In the genomic region with DNA sequence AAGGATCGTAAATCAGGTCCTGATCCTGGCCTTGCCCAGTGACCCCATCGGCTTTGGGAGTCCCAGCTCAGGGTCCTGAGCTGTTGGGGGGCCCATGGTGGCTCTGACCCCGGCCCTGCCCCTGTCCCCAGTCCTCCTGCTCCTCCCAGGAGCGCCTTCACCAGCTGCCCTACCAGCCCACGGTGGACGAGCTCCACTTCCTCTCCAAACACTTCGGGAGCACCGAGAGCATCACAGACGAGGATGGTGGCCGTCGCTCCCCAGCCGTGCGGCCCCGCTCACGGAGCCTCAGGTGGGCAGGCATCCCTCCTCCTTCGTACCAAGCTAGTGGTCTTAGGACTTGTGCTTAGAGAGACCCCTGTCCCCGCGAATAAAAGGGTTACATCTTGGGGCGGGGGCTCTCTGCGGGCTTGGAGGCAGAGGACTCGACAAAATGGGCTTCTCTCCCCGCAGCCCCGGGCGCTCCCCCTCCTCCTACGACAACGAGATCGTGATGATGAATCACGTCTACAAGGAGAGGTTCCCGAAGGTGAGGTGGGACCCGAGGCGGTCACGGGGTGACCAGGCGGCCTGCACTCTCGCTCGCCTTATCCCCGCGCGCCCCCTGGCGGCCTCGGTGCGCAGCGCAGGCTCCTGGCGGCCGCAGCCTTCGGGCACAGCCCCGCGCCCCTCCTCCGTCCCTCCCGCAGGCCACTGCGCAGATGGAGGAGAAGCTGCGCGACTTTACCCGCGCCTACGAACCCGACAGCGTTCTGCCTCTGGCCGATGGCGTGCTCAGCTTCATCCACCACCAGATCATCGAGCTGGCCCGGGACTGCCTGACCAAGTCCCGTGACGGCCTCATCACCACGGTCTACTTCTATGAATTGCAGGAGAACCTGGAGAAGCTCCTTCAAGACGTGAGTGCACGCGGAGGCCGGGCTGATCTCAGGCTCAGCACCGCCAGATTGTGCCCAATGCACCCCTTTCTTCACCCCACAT, we compare ENCODE assay signal across 7 cellular contexts. TPM values are rescaled to one million over a fixed set of nuclear protein-coding genes. Genes with fewer than 3 reads are reported as not detected.
DNase-seq lines count a peak whose midpoint lies in the region; FAIRE-seq and TF ChIP-seq lines count a peak whose summit lies in the region.

No MANE protein-coding gene starts in this region.

- peaks cover 12% of the 10 kb centered on the region for H3K27me3 Mint-ChIP-seq in osteocyte (ENCODE audit: unreplicated experiment)

- H3K4me1 Mint-ChIP-seq in osteocyte (ENCODE audit: unreplicated experiment): peaks cover 3% of the 10 kb centered on the region

- H3K4me3 ChIP-seq in SK-N-MC (peak overlapping the region; percentile 23; the same call in 1 of the 2 replicates), testis (peak overlapping the region in 1 of 2 donors; percentile 18)

- peaks cover 8% of the 10 kb centered on the region for H3K4me1 ChIP-seq in testis

- H3K27me3 ChIP-seq in testis: no peaks in the 10 kb centered on the region

- no peak for FAIRE-seq in frontal cortex (lab: Jason Lieb, UNC)

- H3K9ac ChIP-seq in SK-N-MC (ENCODE audit: insufficient read length): no peak overlapping the region

- WGBS in testis, 2 donors: 10 to 23% methylated on average over 7 to 63 of the region's 69 CpGs

- peaks cover 4% of the 10 kb centered on the region; the same call in 1 of the 2 replicates for H3K36me3 ChIP-seq in SK-N-MC (ENCODE audit: insufficient read depth, low read length)
- no peaks in the 10 kb centered on the region for H3K36me3 ChIP-seq in testis (ENCODE audit: low read depth, missing control alignments)

- H3K9me3 ChIP-seq in SK-N-MC (ENCODE audit: low read depth, low read length) (no peaks in the 10 kb centered on the region), testis (no peaks in the 10 kb centered on the region)

- H3K9me3 Mint-ChIP-seq in osteocyte (ENCODE audit: unreplicated experiment): no peaks in the 10 kb centered on the region

- no peak for TF ChIP-seq POLR2A in testis (IDR thresholded peaks at IDR 0.05)

- H3K36me3 Mint-ChIP-seq in osteocyte (ENCODE audit: unreplicated experiment): no peaks in the 10 kb centered on the region

- intact Hi-C loops in testis (cut with DNase I; ENCODE audit: low total_unique reads): loop anchor here (10.0 kb wide), 1 partner anchor 73 kb away; the partner anchor contains the start of gene HOOK2

- no peak overlapping the region for H3K27ac ChIP-seq in SK-N-MC
- H3K27ac ChIP-seq in testis: no peak overlapping the region

- H3K27ac Mint-ChIP-seq in osteocyte (ENCODE audit: unreplicated experiment): no peak overlapping the region

- peak overlapping the region; percentile 44 for H3K4me3 Mint-ChIP-seq in osteocyte (ENCODE audit: unreplicated experiment)

- in situ Hi-C loops in GM13976 (cut with MboI; ENCODE audit: low sequenced_read_pairs, unreplicated experiment): no loop called here

- TF ChIP-seq CTCF in GM13976 (IDR thresholded peaks at IDR 0.05; ENCODE audit: borderline replicate concordance, control extremely low read depth, extremely low read depth, insufficient read depth, missing control alignments): peak; percentile 100
- peak; percentile 100 for TF ChIP-seq CTCF in osteocyte (IDR thresholded peaks at IDR 0.05)
- peak; percentile 97 to 98 (median 97) for TF ChIP-seq CTCF in testis (IDR thresholded peaks at IDR 0.05)

- DNase-seq in GM13976 (ENCODE audit: low spot score) (peak; percentile 95), Kasumi-1 (lab: John Stamatoyannopoulos, UW) (peak; percentile 37 to 54), SK-N-MC (ENCODE audit: low read depth, low spot score) (no peak), frontal cortex (ENCODE audit: low spot score in 2 of 2) (peak; percentile 85 to 95), osteocyte (ENCODE audit: extremely low spot score, unreplicated experiment) (peak; percentile 96), testis (peak; percentile 90)
- peak; percentile 88 for DNase-seq in activated naive CD4-positive, alpha-beta T cell treated with Interleukin-2 at 50 U/mL for 16 hours

RNA-seq across cellular contexts. Expression of gene MAST1, which starts 9.1 kb away (rescaled TPM):
- total RNA-seq in frontal cortex (47.3 TPM), osteocyte (0.32 TPM in 1 of 2 replicates, not detected in the other), testis (1 to 10 TPM; 8.5 to 9.0 TPM)
- 11.7 TPM for polyA plus RNA-seq in testis (ENCODE audit: insufficient read depth, low read depth, low replicate concordance)

RNA-seq across cellular contexts. Expression of gene RTBDN, which starts 13.1 kb away (rescaled TPM):
- total RNA-seq in frontal cortex: 1.6 TPM
- not detected in 2 replicates for total RNA-seq in osteocyte
- total RNA-seq in testis: 1 to 10 TPM; 3.8 to 5.1 TPM
- polyA plus RNA-seq in testis (ENCODE audit: insufficient read depth, low read depth, low replicate concordance): 3.7 TPM

RNA-seq across cellular contexts. Expression of gene DNASE2, which starts 33.8 kb away (rescaled TPM):
- 3.3 TPM for total RNA-seq in frontal cortex
- 47.3 and 57.0 TPM in 2 replicates for total RNA-seq in osteocyte
- total RNA-seq in testis: 10 to 100 TPM in 1 of 2 donors, 1 to 10 TPM in 1; 9.0 to 17.4 TPM
- 17.7 TPM for polyA plus RNA-seq in testis (ENCODE audit: insufficient read depth, low read depth, low replicate concordance)

RNA-seq across cellular contexts. Expression of gene KLF1, which starts 39.6 kb away (rescaled TPM):
- total RNA-seq in frontal cortex (0.41 TPM), osteocyte (not detected in 2 replicates), testis (under 1 TPM; 0.24 to 0.31 TPM)
- polyA plus RNA-seq in testis (ENCODE audit: insufficient read depth, low read depth, low replicate concordance): not detected

RNA-seq across cellular contexts. Expression of gene RNASEH2A, which starts 41.1 kb away (rescaled TPM):
- 15.9 TPM for total RNA-seq in frontal cortex
- total RNA-seq in osteocyte: 7.6 and 10.0 TPM in 2 replicates
- total RNA-seq in testis: 10 to 100 TPM; 15.7 to 18.6 TPM
- 14.1 TPM for polyA plus RNA-seq in testis (ENCODE audit: insufficient read depth, low read depth, low replicate concordance)
